ENCODE assay signal across 6 cellular contexts in genomic region chr5:117633093-117633492, GRCh38.
"Had no signal": no experiment of that assay in that cellular context is flagged by ENCODE, and none has a peak within 500 bp of the region (broad histone marks: within the 10 kb centered on the region; RNA-seq: fewer than 3 reads in every experiment).

No MANE protein-coding gene starts in this region.

- H3K27ac Mint-ChIP-seq: IgD-negative memory B cell had no signal

- DNase-seq: IMR-90, KBM-7 had no signal

- H3K4me3 ChIP-seq: K562 had no signal

- H3K27me3 Mint-ChIP-seq: IgD-negative memory B cell had no signal

- ATAC-seq: HepG2, K562 had no signal

- H3K36me3 Mint-ChIP-seq: IgD-negative memory B cell had no signal

- H3K27ac ChIP-seq: HL-60 had no signal

- H3K4me3 Mint-ChIP-seq: IgD-negative memory B cell had no signal
